Comparison of ENCODE assay signal across 31 cellular contexts in genomic region chr12:5915511-5915910, GRCh38. TPM values are rescaled to one million over a fixed set of nuclear protein-coding genes. Genes with fewer than 3 reads are reported as not detected.
DNase-seq lines count a peak whose midpoint lies in the region; ATAC-seq, FAIRE-seq and TF ChIP-seq lines count a peak whose summit lies in the region.
"Had no signal": no experiment of that assay in that cellular context is flagged by ENCODE, and none has a peak within 500 bp of the region (broad histone marks: within the 10 kb centered on the region; RNA-seq: fewer than 3 reads in every experiment).

No MANE protein-coding gene starts in this region.

- no peaks in the 10 kb centered on the region for H3K9me3 Mint-ChIP-seq in activated CD8-positive, alpha-beta T cell treated with anti-CD3 and anti-CD28 coated beads, Interleukin-2, amount 10 ng/mL, durations not matched to agents 7 days and 5 days (ENCODE audit: insufficient read depth)
- H3K9me3 Mint-ChIP-seq in activated CD8-positive, alpha-beta T cell treated with anti-CD3 and anti-CD28 coated beads for 36 hours = no peaks in the 10 kb centered on the region
- no peaks in the 10 kb centered on the region for H3K9me3 Mint-ChIP-seq in endodermal cell
- H3K9me3 Mint-ChIP-seq: CD4-positive, alpha-beta memory T cell; CD4-positive, CD25-positive, alpha-beta regulatory T cell had no signal

- no peak for TF ChIP-seq CTCF in activated CD8-positive, alpha-beta T cell treated with anti-CD3 and anti-CD28 coated beads for 36 hours (IDR thresholded peaks at IDR 0.05)
- TF ChIP-seq CTCF in esophagus muscularis mucosa (IDR thresholded peaks at IDR 0.05) (no peak), lung (IDR thresholded peaks at IDR 0.05; ENCODE audit: control extremely low read depth, extremely low read depth) (no peak), endodermal cell (conservative IDR thresholded peaks at IDR 0.05) (no peak), left lung (IDR thresholded peaks at IDR 0.05) (no peak)

- H3K9me3 ChIP-seq in esophagus muscularis mucosa (no peaks in the 10 kb centered on the region), lung (ENCODE audit: control insufficient read depth in 2 of 2, insufficient read depth in 1 of 2, low read length in 1 of 2) (no peaks in the 10 kb centered on the region), endodermal cell (ENCODE audit: control insufficient read depth, low read length) (no peaks in the 10 kb centered on the region), left lung (no peaks in the 10 kb centered on the region)
- H3K9me3 ChIP-seq: BE2C, BLaER1 had no signal

- H3K4me1 ChIP-seq in esophagus muscularis mucosa (no peaks in the 10 kb centered on the region), lung (ENCODE audit: control insufficient read depth in 2 of 2, insufficient read depth in 2 of 2, low read length in 2 of 2) (no peaks in the 10 kb centered on the region), endodermal cell (ENCODE audit: control insufficient read depth, insufficient read depth, low read length) (no peaks in the 10 kb centered on the region), left lung (no peaks in the 10 kb centered on the region)
- H3K4me1 ChIP-seq: BLaER1 had no signal

- H3K36me3 ChIP-seq in esophagus muscularis mucosa (peaks cover 0 to 53% (median 0%) of the 10 kb centered on the region in 4 donors), lung (ENCODE audit: control insufficient read depth in 2 of 2, insufficient read depth in 2 of 2, low read length in 2 of 2) (no peaks in the 10 kb centered on the region), endodermal cell (ENCODE audit: control insufficient read depth, insufficient read depth, low read length) (no peaks in the 10 kb centered on the region), left lung (no peaks in the 10 kb centered on the region)
- H3K36me3 ChIP-seq: BE2C, BLaER1 had no signal

- peaks cover 5% of the 10 kb centered on the region for H3K27me3 Mint-ChIP-seq in activated CD8-positive, alpha-beta T cell treated with anti-CD3 and anti-CD28 coated beads, Interleukin-2, amount 10 ng/mL, durations not matched to agents 7 days and 5 days (ENCODE audit: low read depth)
- H3K27me3 Mint-ChIP-seq in activated CD8-positive, alpha-beta T cell treated with anti-CD3 and anti-CD28 coated beads for 36 hours = peaks cover 3% of the 10 kb centered on the region
- no peaks in the 10 kb centered on the region for H3K27me3 Mint-ChIP-seq in endodermal cell (ENCODE audit: insufficient read depth)
- H3K27me3 Mint-ChIP-seq: CD4-positive, CD25-positive, alpha-beta regulatory T cell had no signal

- DNase-seq in activated CD8-positive, alpha-beta T cell treated with anti-CD3 and anti-CD28 coated beads, Interleukin-2, amount 10 ng/mL, durations not matched to agents 7 days and 5 days = peak; percentile 16
- no peak for DNase-seq in activated CD8-positive, alpha-beta T cell treated with anti-CD3 and anti-CD28 coated beads for 36 hours
- peak; percentile 90 for DNase-seq in esophagus muscularis mucosa (ENCODE audit: extremely low spot score)
- DNase-seq in lung (ENCODE audit: low spot score) = peak; percentile 6
- no peak for DNase-seq in urothelium cell line (ENCODE audit: low spot score)
- no peak for DNase-seq in endodermal cell
- DNase-seq in inferior parietal cortex (ENCODE audit: extremely low spot score) = no peak
- no peak for DNase-seq in left lung
- DNase-seq: 8988T; ACHN; BE2C; C1 segment of cervical spinal cord; CD4-positive, alpha-beta memory T cell; CD4-positive, CD25-positive, alpha-beta regulatory T cell; CD8-positive, alpha-beta memory T cell; COR-L47; DMS 273 treated with DMSO at 0.1 percent for 48 hours; DMS153; DMS53; DMS79; DND-41; EL; GDM1 had no signal

- POLR2A ChIA-PET in activated CD8-positive, alpha-beta T cell treated with anti-CD3 and anti-CD28 coated beads, Interleukin-2, amount 10 ng/mL, durations not matched to agents 7 days and 5 days (lab: Charles Lee) = no interaction called here
- POLR2A ChIA-PET in activated CD8-positive, alpha-beta T cell treated with anti-CD3 and anti-CD28 coated beads for 36 hours (lab: Charles Lee) = no interaction called here

- ATAC-seq in activated CD8-positive, alpha-beta T cell treated with anti-CD3 and anti-CD28 coated beads, Interleukin-2, amount 10 ng/mL, durations not matched to agents 7 days and 5 days = no peak
- no peak for ATAC-seq in activated CD8-positive, alpha-beta T cell treated with anti-CD3 and anti-CD28 coated beads for 36 hours
- ATAC-seq in lung (ENCODE audit: insufficient read depth, low FRiP score) (no peak), left lung (no peak)
- ATAC-seq: GM12878 had no signal

- H3K27ac ChIP-seq in esophagus muscularis mucosa (replicated peaks in 1 of 4) (no peak overlapping the region), lung (ENCODE audit: low read depth in 1 of 2, low read length in 1 of 2) (no peak overlapping the region), endodermal cell (ENCODE audit: low read depth, low read length) (no peak overlapping the region), left lung (no peak overlapping the region)
- H3K27ac ChIP-seq: BLaER1 had no signal

- CTCF ChIA-PET in activated CD8-positive, alpha-beta T cell treated with anti-CD3 and anti-CD28 coated beads, Interleukin-2, amount 10 ng/mL, durations not matched to agents 7 days and 5 days (lab: Charles Lee) = no interaction called here
- CTCF ChIA-PET in activated CD8-positive, alpha-beta T cell treated with anti-CD3 and anti-CD28 coated beads for 36 hours (lab: Charles Lee) = no interaction called here

- intact Hi-C loops in activated CD8-positive, alpha-beta T cell treated with anti-CD3 and anti-CD28 coated beads for 36 hours (cut with micrococcal nuclease) = no loop called here
- intact Hi-C loops in esophagus muscularis mucosa (cut with DNase I) = no loop called here
- intact Hi-C loops in left lung (cut with DNase I) = no loop called here

- no peak overlapping the region for H3K4me3 ChIP-seq in esophagus muscularis mucosa
- H3K4me3 ChIP-seq in lung = no peak overlapping the region
- H3K4me3 ChIP-seq in endodermal cell (ENCODE audit: low read length) = no peak overlapping the region
- no peak overlapping the region for H3K4me3 ChIP-seq in left lung
- H3K4me3 ChIP-seq: BLaER1, GM12878 had no signal

- H3K27me3 ChIP-seq in esophagus muscularis mucosa = peaks cover 0 to 14% (median 0%) of the 10 kb centered on the region in 4 donors
- H3K27me3 ChIP-seq in lung (ENCODE audit: control insufficient read depth, insufficient read depth) = no peaks in the 10 kb centered on the region
- H3K27me3 ChIP-seq in endodermal cell (ENCODE audit: control insufficient read depth, insufficient read depth, low read length, poor library complexity, severe bottlenecking) = no peaks in the 10 kb centered on the region
- peaks cover 0 to 15% of the 10 kb centered on the region in 2 donors for H3K27me3 ChIP-seq in left lung
- H3K27me3 ChIP-seq: BLaER1 had no signal

- H3K9ac ChIP-seq in endodermal cell (ENCODE audit: extremely low read depth, low read length, poor library complexity, severe bottlenecking) = no peak overlapping the region
- H3K9ac ChIP-seq: BLaER1 had no signal

- TF ChIP-seq POLR2A in esophagus muscularis mucosa (IDR thresholded peaks at IDR 0.05; ENCODE audit: low read depth) = no peak

- no peaks in the 10 kb centered on the region for H3K36me3 Mint-ChIP-seq in activated CD8-positive, alpha-beta T cell treated with anti-CD3 and anti-CD28 coated beads, Interleukin-2, amount 10 ng/mL, durations not matched to agents 7 days and 5 days (ENCODE audit: low read depth)
- no peaks in the 10 kb centered on the region for H3K36me3 Mint-ChIP-seq in activated CD8-positive, alpha-beta T cell treated with anti-CD3 and anti-CD28 coated beads for 36 hours (ENCODE audit: low read depth)
- H3K36me3 Mint-ChIP-seq in endodermal cell (ENCODE audit: low read depth) = peaks cover 41% of the 10 kb centered on the region
- H3K36me3 Mint-ChIP-seq: CD14-positive monocyte; CD4-positive, alpha-beta memory T cell; CD4-positive, CD25-positive, alpha-beta regulatory T cell; CD8-positive, alpha-beta memory T cell had no signal

- no peaks in the 10 kb centered on the region for H3K4me1 Mint-ChIP-seq in activated CD8-positive, alpha-beta T cell treated with anti-CD3 and anti-CD28 coated beads, Interleukin-2, amount 10 ng/mL, durations not matched to agents 7 days and 5 days (ENCODE audit: low read depth)
- H3K4me1 Mint-ChIP-seq in activated CD8-positive, alpha-beta T cell treated with anti-CD3 and anti-CD28 coated beads for 36 hours (ENCODE audit: low read depth) = no peaks in the 10 kb centered on the region
- H3K4me1 Mint-ChIP-seq in endodermal cell = peaks cover 9% of the 10 kb centered on the region
- H3K4me1 Mint-ChIP-seq: CD14-positive monocyte; CD4-positive, alpha-beta memory T cell; CD8-positive, alpha-beta memory T cell had no signal

- WGBS in esophagus muscularis mucosa = 94% methylated on average over 4 of the region's 4 CpGs
- 96 to 98% methylated on average over 4 of the region's 4 CpGs for WGBS in lung, 2 donors
- 88 to 95% methylated on average over 4 of the region's 4 CpGs for WGBS in endodermal cell (ENCODE audit: insufficient coverage in 1 of 2, insufficient read length in 1 of 2), 2 experiments

- FAIRE-seq in urothelium cell line (lab: Jason Lieb, UNC) = peak; percentile 81
- FAIRE-seq: A204.1, GM12878, GM12892, GM18507 had no signal

- no peak overlapping the region for H3K4me3 Mint-ChIP-seq in activated CD8-positive, alpha-beta T cell treated with anti-CD3 and anti-CD28 coated beads, Interleukin-2, amount 10 ng/mL, durations not matched to agents 7 days and 5 days
- H3K4me3 Mint-ChIP-seq in activated CD8-positive, alpha-beta T cell treated with anti-CD3 and anti-CD28 coated beads for 36 hours = no peak overlapping the region
- no peak overlapping the region for H3K4me3 Mint-ChIP-seq in endodermal cell
- H3K4me3 Mint-ChIP-seq: CD14-positive monocyte; CD4-positive, alpha-beta memory T cell; CD4-positive, CD25-positive, alpha-beta regulatory T cell; CD8-positive, alpha-beta memory T cell had no signal

- TF ChIP-seq EP300 in esophagus muscularis mucosa (IDR thresholded peaks at IDR 0.05) = no peak

- H3K27ac Mint-ChIP-seq in activated CD8-positive, alpha-beta T cell treated with anti-CD3 and anti-CD28 coated beads, Interleukin-2, amount 10 ng/mL, durations not matched to agents 7 days and 5 days = no peak overlapping the region
- H3K27ac Mint-ChIP-seq in activated CD8-positive, alpha-beta T cell treated with anti-CD3 and anti-CD28 coated beads for 36 hours = no peak overlapping the region
- H3K27ac Mint-ChIP-seq in endodermal cell = no peak overlapping the region
- H3K27ac Mint-ChIP-seq: CD14-positive monocyte; CD4-positive, alpha-beta memory T cell; CD4-positive, CD25-positive, alpha-beta regulatory T cell had no signal

RNA-seq across cellular contexts. Expression of gene ANO2, which starts 29.5 kb away (rescaled TPM):
- not detected for total RNA-seq in activated CD8-positive, alpha-beta T cell treated with anti-CD3 and anti-CD28 coated beads, Interleukin-2, amount 10 ng/mL, durations not matched to agents 7 days and 5 days
- not detected for total RNA-seq in activated CD8-positive, alpha-beta T cell treated with anti-CD3 and anti-CD28 coated beads for 36 hours
- total RNA-seq in esophagus muscularis mucosa (10 to 100 TPM in 1 of 4 donors, 1 to 10 TPM in 3; 4.0 to 17.9 (median 5.1) TPM), lung (10 to 100 TPM in 1 of 2 donors, 1 to 10 TPM in 1; 5.9 to 11.3 TPM), endodermal cell (10 to 100 TPM; 14.3 to 28.5 TPM), left lung (10 to 100 TPM in 1 of 2 donors, 1 to 10 TPM in 1; 9.6 to 10.5 TPM)
- polyA plus RNA-seq in lung = 1 to 10 TPM; 6.4 to 8.3 TPM
- 4.3 TPM for polyA plus RNA-seq in endodermal cell (2013, experiment 1 of 2)
- 5.0 TPM for polyA plus RNA-seq in endodermal cell (2013, experiment 2 of 2)
- total RNA-seq: A673; CD4-positive, alpha-beta memory T cell; CD8-positive, alpha-beta memory T cell; G401; GM12878 had no signal
- polyA plus RNA-seq: CD14-positive monocyte; CD4-positive, alpha-beta memory T cell; CD4-positive, CD25-positive, alpha-beta regulatory T cell; CD8-positive, alpha-beta memory T cell; GM12878 had no signal

Comparison
In these comparisons a context has a peak if more than half of its experiments do, and no peak if none do; other contexts are left out.
1. DNase-seq: peak in activated CD8-positive, alpha-beta T cell treated with anti-CD3 and anti-CD28 coated beads, Interleukin-2, amount 10 ng/mL, durations not matched to agents 7 days and 5 days (single experiment), esophagus muscularis mucosa (single experiment) and lung (single experiment); none in activated CD8-positive, alpha-beta T cell treated with anti-CD3 and anti-CD28 coated beads for 36 hours (single experiment), urothelium cell line (single experiment), endodermal cell (single experiment), inferior parietal cortex (single experiment) and left lung (0 of 2).
2. RNA of gene ANO2, which starts 29.5 kb away (total RNA-seq): 14.3 to 28.5 TPM in endodermal cell, 5.9 to 11.3 TPM in lung, 9.6 to 10.5 TPM in left lung and 4.0 to 17.9 TPM in esophagus muscularis mucosa; not detected in activated CD8-positive, alpha-beta T cell treated with anti-CD3 and anti-CD28 coated beads, Interleukin-2, amount 10 ng/mL, durations not matched to agents 7 days and 5 days and not detected in activated CD8-positive, alpha-beta T cell treated with anti-CD3 and anti-CD28 coated beads for 36 hours; every median in the first group is over 4 times any median in the second.